In genomic region chr4:48785302-48785701, GRCh38 we compare ENCODE assay signal across 24 cellular contexts. TPM values are rescaled to one million over a fixed set of nuclear protein-coding genes. Genes with fewer than 3 reads are reported as not detected.
DNase-seq lines count a peak whose midpoint lies in the region; ATAC-seq, FAIRE-seq and TF ChIP-seq lines count a peak whose summit lies in the region.
"Had no signal": no experiment of that assay in that cellular context is flagged by ENCODE, and none has a peak within 500 bp of the region (broad histone marks: within the 10 kb centered on the region; RNA-seq: fewer than 3 reads in every experiment).

No MANE protein-coding gene starts in this region.

- ATAC-seq in HepG2, result no peak
- no peak for ATAC-seq in right lobe of liver
- ATAC-seq: A549, GM23338, HCT116 had no signal

- dilution Hi-C loops in mammary epithelial cell (cut with HindIII; ENCODE audit: low sequenced_read_pairs), result no loop called here

- H3K4me1 ChIP-seq in HepG2 (ENCODE audit: insufficient read depth, low read length) (peaks cover 20% of the 10 kb centered on the region), right lobe of liver (no peaks in the 10 kb centered on the region), mammary epithelial cell (ENCODE audit: insufficient read depth, low read length) (peaks cover 9% of the 10 kb centered on the region)
- H3K4me1 ChIP-seq: BE2C had no signal

- H3K9me3 ChIP-seq in HepG2 (ENCODE audit: low read length), result no peaks in the 10 kb centered on the region
- H3K9me3 ChIP-seq in right lobe of liver, result no peaks in the 10 kb centered on the region
- no peaks in the 10 kb centered on the region for H3K9me3 ChIP-seq in mammary epithelial cell (replicated peaks; ENCODE audit: insufficient read depth, low read length)
- H3K9me3 ChIP-seq: A549; BE2C; BLaER1 treated with 17β-estradiol and CSF1 and Interleukin-3, amounts not matched to agents 10 nM and 100 nM had no signal

- no peaks in the 10 kb centered on the region for H3K36me3 ChIP-seq in HepG2 (replicated peaks in 1 of 2; ENCODE audit: control insufficient read depth in 1 of 2, insufficient read depth in 2 of 2, low read length in 2 of 2)
- H3K36me3 ChIP-seq in right lobe of liver, result no peaks in the 10 kb centered on the region
- no peaks in the 10 kb centered on the region for H3K36me3 ChIP-seq in mammary epithelial cell (ENCODE audit: insufficient read depth, low read length)
- H3K36me3 ChIP-seq: BE2C; BLaER1 treated with 17β-estradiol and CSF1 and Interleukin-3, amounts not matched to agents 10 nM and 100 nM had no signal

- TF ChIP-seq POLR2A in HepG2 (IDR thresholded peaks at IDR 0.05; ENCODE audit: insufficient read depth in 1 of 2, low read depth in 2 of 2, low read length in 2 of 2), result no peak
- no peak for TF ChIP-seq POLR2A in right lobe of liver (IDR thresholded peaks at IDR 0.05)

- H3K9ac ChIP-seq in HepG2 (ENCODE audit: insufficient read depth, low read depth, low read length) (no peak overlapping the region), mammary epithelial cell (ENCODE audit: insufficient read depth, low read length) (no peak overlapping the region)
- H3K9ac ChIP-seq: BLaER1 treated with 17β-estradiol and CSF1 and Interleukin-3, amounts not matched to agents 10 nM and 100 nM had no signal

- POLR2A ChIA-PET in HepG2 (lab: Yijun Ruan, JAX), result no interaction called here

- H3K4me3 ChIP-seq in HepG2 (replicated peaks in 1 of 3; ENCODE audit: insufficient read depth in 1 of 3, low read depth in 2 of 3, low read length in 3 of 3) (no peak overlapping the region), right lobe of liver (no peak overlapping the region), mammary epithelial cell (replicated peaks in 1 of 3; ENCODE audit: insufficient read depth in 1 of 3, low read depth in 2 of 3, low read length in 3 of 3) (no peak overlapping the region)
- H3K4me3 ChIP-seq: A549; BLaER1 treated with 17β-estradiol and CSF1 and Interleukin-3, amounts not matched to agents 10 nM and 100 nM; GM23338 had no signal

- no peak overlapping the region for H2AFZ ChIP-seq in HepG2 (ENCODE audit: low read length)
- H2AFZ ChIP-seq in mammary epithelial cell (ENCODE audit: low read depth, low read length), result no peak overlapping the region
- H2AFZ ChIP-seq: GM23338 had no signal

- no peak for TF ChIP-seq RAD21 in HepG2 (CRISPR knock-in tag; IDR thresholded peaks at IDR 0.05)

- BruUV-seq in HepG2 (replicated peaks; lab: Mats Ljungman, UMichigan), result no TSS peak
- no TSS peak for BruUV-seq in mammary epithelial cell (replicated peaks; lab: Mats Ljungman, UMichigan)

- in situ Hi-C loops in HepG2 (cut with HindIII; ENCODE audit: extremely low pct_ligation_motif_present, low pct_unique_long_range_greater_than_20kb) (loop anchor here (25.0 kb wide), 1 partner anchor 198 kb away; no protein-coding TSS in a partner anchor), mammary epithelial cell (cut with MboI; ENCODE audit: low sequenced_read_pairs in 2 of 2) (loop anchor here in 1 of 2 donors (10.0 to 25.0 kb wide), 2 partner anchors 91 to 177 kb away; no protein-coding TSS in a partner anchor)

- no peak overlapping the region for H3K27ac ChIP-seq in HepG2 (ENCODE audit: extremely low read length, insufficient read depth, low read length)
- no peak overlapping the region for H3K27ac ChIP-seq in right lobe of liver
- peak overlapping the region; percentile 38 for H3K27ac ChIP-seq in layer of hippocampus (ENCODE audit: low read depth, low read length)
- peak overlapping the region; percentile 27 for H3K27ac ChIP-seq in substantia nigra (ENCODE audit: low read depth, low read length, poor library complexity, severe bottlenecking)
- no peak overlapping the region for H3K27ac ChIP-seq in mammary epithelial cell (ENCODE audit: insufficient read depth, low read depth, low read length)
- H3K27ac ChIP-seq: A549; BLaER1 treated with 17β-estradiol and CSF1 and Interleukin-3, amounts not matched to agents 10 nM and 100 nM had no signal

- DNase-seq in HepG2 (ENCODE audit: low spot score) (no peak), right lobe of liver (no peak), substantia nigra (lab: John Stamatoyannopoulos, UW) (no peak), COLO668 (lab: John Stamatoyannopoulos, UW; ENCODE audit: unreplicated experiment) (no peak), mammary epithelial cell (no peak)
- DNase-seq: 8988T; ACHN; AML-193; BE2C; Calu3; CD4-positive, alpha-beta T cell; CD8-positive, alpha-beta memory T cell; COR-L47; DMS53; DMS79 treated with DMSO at 0.1 percent for 48 hours; GF-D8; H9 had no signal

- intact Hi-C loops in HepG2 (cut with micrococcal nuclease; ENCODE audit: unreplicated experiment) (loop anchor here (10.0 kb wide), 1 partner anchor 441 kb away; the partner anchor contains the start of gene SLAIN2), right lobe of liver (cut with DNase I) (no loop called here), mammary epithelial cell (cut with micrococcal nuclease) (no loop called here)

- no peak for TF ChIP-seq CTCF in HepG2 (CRISPR knock-in tag; IDR thresholded peaks at IDR 0.05)
- TF ChIP-seq CTCF in right lobe of liver (IDR thresholded peaks at IDR 0.05), result no peak
- TF ChIP-seq CTCF in mammary epithelial cell (conservative IDR thresholded peaks at IDR 0.05 in 1 of 2, IDR thresholded peaks at IDR 0.05 in 1 of 2; ENCODE audit: extremely low read depth in 1 of 2, insufficient read depth in 1 of 2, low read depth in 1 of 2, low read length in 2 of 2), result no peak

- H4K20me1 ChIP-seq in HepG2 (ENCODE audit: insufficient read depth, low read length), result no peaks in the 10 kb centered on the region
- H4K20me1 ChIP-seq in mammary epithelial cell (ENCODE audit: insufficient read depth, low read length), result no peaks in the 10 kb centered on the region
- H4K20me1 ChIP-seq: BLaER1 treated with 17β-estradiol and CSF1 and Interleukin-3, amounts not matched to agents 10 nM and 100 nM had no signal

- TF ChIP-seq EP300 in HepG2 (IDR thresholded peaks at IDR 0.05; ENCODE audit: low read depth in 2 of 2, low read length in 2 of 2) (no peak), HepG2 (CRISPR knock-in tag; IDR thresholded peaks at IDR 0.05; ENCODE audit: borderline replicate concordance) (no peak)

- H3K4me2 ChIP-seq in HepG2 (ENCODE audit: low read depth, low read length) (no peak overlapping the region), mammary epithelial cell (ENCODE audit: insufficient read depth, low read depth, low read length) (no peak overlapping the region)
- H3K4me2 ChIP-seq: A549; BLaER1 treated with 17β-estradiol and CSF1 and Interleukin-3, amounts not matched to agents 10 nM and 100 nM; GM23338 had no signal

- CTCF ChIA-PET in HepG2 (lab: Yijun Ruan, JAX; ENCODE audit: low intra/inter-chr PET ratio, low total read pairs) (no interaction called here), mammary epithelial cell (lab: Charles Lee; ENCODE audit: low non-redundant PET) (no interaction called here)

- H3K79me2 ChIP-seq in HepG2 (ENCODE audit: insufficient read depth, low read length) (no peaks in the 10 kb centered on the region), mammary epithelial cell (ENCODE audit: insufficient read depth, low read length) (no peaks in the 10 kb centered on the region)

- H3K27me3 ChIP-seq in HepG2 (ENCODE audit: control insufficient read depth in 1 of 2, insufficient read depth in 2 of 2, low read length in 2 of 2), result no peaks in the 10 kb centered on the region
- no peaks in the 10 kb centered on the region for H3K27me3 ChIP-seq in right lobe of liver
- no peaks in the 10 kb centered on the region for H3K27me3 ChIP-seq in layer of hippocampus (ENCODE audit: control insufficient read depth, insufficient read depth, low read length)
- H3K27me3 ChIP-seq in mammary epithelial cell (ENCODE audit: insufficient read depth, low read length), result no peaks in the 10 kb centered on the region
- H3K27me3 ChIP-seq: BE2C; BLaER1 treated with 17β-estradiol and CSF1 and Interleukin-3, amounts not matched to agents 10 nM and 100 nM had no signal

- no peak for FAIRE-seq in HepG2 (lab: Jason Lieb, UNC)
- FAIRE-seq: A549, GM12891, GM18507 had no signal

RNA-seq across cellular contexts. Expression of gene FRYL, which starts 5.2 kb away (rescaled TPM):
- total RNA-seq in HepG2 (2016; rRNA removed; fragmentation: Illumina TruSeq; extraction: Trizol) (19.6 and 28.4 TPM in 2 replicates), right lobe of liver (10 to 100 TPM; 15.9 to 27.2 (median 23.3) TPM), mammary epithelial cell (10 to 100 TPM; 74.7 to 75.7 TPM)
- total RNA-seq in HepG2 (2016; cell fraction: cytosol; rRNA removed; fragmentation: Illumina TruSeq; extraction: Trizol; ENCODE audit: low read depth), result 4.5 and 6.9 TPM in 2 replicates
- 20.0 and 28.7 TPM in 2 replicates for total RNA-seq in HepG2 (2016; cell fraction: insoluble cytoplasmic fraction; rRNA removed; fragmentation: Illumina TruSeq; extraction: Trizol)
- total RNA-seq in HepG2 (2016; cell fraction: membrane; rRNA removed; fragmentation: Illumina TruSeq; extraction: Trizol), result 5.6 and 7.2 TPM in 2 replicates
- total RNA-seq in HepG2 (2016; cell fraction: nucleus; rRNA removed; fragmentation: Illumina TruSeq; extraction: Trizol), result 57.5 and 66.0 TPM in 2 replicates
- polyA plus RNA-seq in HepG2 (2011; rRNA removed) (7.8 and 9.7 TPM in 2 replicates), mammary epithelial cell (21.1 TPM)
- 2.5 and 4.4 TPM in 2 replicates for polyA plus RNA-seq in HepG2 (2011; cell fraction: cytosol; rRNA removed)
- polyA plus RNA-seq in HepG2 (2011; cell fraction: nucleus; rRNA removed), result 12.2 and 12.3 TPM in 2 replicates
- polyA plus RNA-seq in HepG2 (2012), result 7.0 and 7.6 TPM in 2 replicates
- polyA plus RNA-seq in HepG2 (2016; cell fraction: cytosol; fragmentation: Illumina TruSeq; extraction: Trizol; ENCODE audit: low read depth), result 0.57 and 0.58 TPM in 2 replicates
- 9.9 and 12.5 TPM in 2 replicates for polyA plus RNA-seq in HepG2 (2016; cell fraction: insoluble cytoplasmic fraction; fragmentation: Illumina TruSeq; extraction: Trizol; ENCODE audit: low read depth)
- 1.2 and 1.7 TPM in 2 replicates for polyA plus RNA-seq in HepG2 (2016; cell fraction: membrane; fragmentation: Illumina TruSeq; extraction: Trizol; ENCODE audit: low read depth)
- polyA plus RNA-seq in HepG2 (2016; cell fraction: nucleus; fragmentation: Illumina TruSeq; extraction: Trizol; ENCODE audit: insufficient read depth, low read depth), result 21.6 and 24.9 TPM in 2 replicates
- 27.4 and 29.3 TPM in 2 replicates for polyA minus RNA-seq in HepG2 (2011; rRNA and poly(A)+ RNA removed; ENCODE audit: low replicate concordance)
- polyA minus RNA-seq in HepG2 (2011; cell fraction: cytosol; rRNA and poly(A)+ RNA removed), result 12.0 and 18.5 TPM in 2 replicates
- 177 and 185 TPM in 2 replicates for polyA minus RNA-seq in HepG2 (2011; cell fraction: nucleus; rRNA and poly(A)+ RNA removed)
- 188 TPM for polyA minus RNA-seq in mammary epithelial cell

RNA-seq across cellular contexts. Expression of gene OCIAD1, which starts 45.6 kb away (rescaled TPM):
- 52.6 and 74.9 TPM in 2 replicates for total RNA-seq in HepG2 (2016; rRNA removed; fragmentation: Illumina TruSeq; extraction: Trizol)
- 22.4 and 26.4 TPM in 2 replicates for total RNA-seq in HepG2 (2016; cell fraction: cytosol; rRNA removed; fragmentation: Illumina TruSeq; extraction: Trizol; ENCODE audit: low read depth)
- total RNA-seq in HepG2 (2016; cell fraction: insoluble cytoplasmic fraction; rRNA removed; fragmentation: Illumina TruSeq; extraction: Trizol), result 55.4 and 78.1 TPM in 2 replicates
- total RNA-seq in HepG2 (2016; cell fraction: membrane; rRNA removed; fragmentation: Illumina TruSeq; extraction: Trizol), result 29.7 and 31.7 TPM in 2 replicates
- 69.1 and 73.3 TPM in 2 replicates for total RNA-seq in HepG2 (2016; cell fraction: nucleus; rRNA removed; fragmentation: Illumina TruSeq; extraction: Trizol)
- polyA plus RNA-seq in HepG2 (2011; rRNA removed), result 59.7 and 67.3 TPM in 2 replicates
- 37.3 and 45.5 TPM in 2 replicates for polyA plus RNA-seq in HepG2 (2011; cell fraction: cytosol; rRNA removed)
- polyA plus RNA-seq in HepG2 (2011; cell fraction: nucleus; rRNA removed), result 23.3 and 29.6 TPM in 2 replicates
- polyA plus RNA-seq in HepG2 (2012), result 65.2 and 70.0 TPM in 2 replicates
- 15.0 and 17.6 TPM in 2 replicates for polyA plus RNA-seq in HepG2 (2016; cell fraction: cytosol; fragmentation: Illumina TruSeq; extraction: Trizol; ENCODE audit: low read depth)
- polyA plus RNA-seq in HepG2 (2016; cell fraction: insoluble cytoplasmic fraction; fragmentation: Illumina TruSeq; extraction: Trizol; ENCODE audit: low read depth), result 53.6 and 60.2 TPM in 2 replicates
- polyA plus RNA-seq in HepG2 (2016; cell fraction: membrane; fragmentation: Illumina TruSeq; extraction: Trizol; ENCODE audit: low read depth), result 23.3 and 25.0 TPM in 2 replicates
- polyA plus RNA-seq in HepG2 (2016; cell fraction: nucleus; fragmentation: Illumina TruSeq; extraction: Trizol; ENCODE audit: insufficient read depth, low read depth), result 116 and 122 TPM in 2 replicates
- 43.1 and 49.6 TPM in 2 replicates for polyA minus RNA-seq in HepG2 (2011; rRNA and poly(A)+ RNA removed; ENCODE audit: low replicate concordance)
- 32.1 and 36.1 TPM in 2 replicates for polyA minus RNA-seq in HepG2 (2011; cell fraction: cytosol; rRNA and poly(A)+ RNA removed)
- 57.4 and 68.6 TPM in 2 replicates for polyA minus RNA-seq in HepG2 (2011; cell fraction: nucleus; rRNA and poly(A)+ RNA removed)
- 100 to 1,000 TPM in 5 of 6 experiments, 10 to 100 TPM in 1; 94.8 to 120 (median 108) TPM for total RNA-seq in right lobe of liver
- total RNA-seq in mammary epithelial cell, result 100 to 1,000 TPM in 1 of 2 donors, 10 to 100 TPM in 1; 85.5 to 125 TPM
- 102 TPM for polyA plus RNA-seq in mammary epithelial cell
- polyA minus RNA-seq in mammary epithelial cell, result 55.2 TPM

Comparison
In these comparisons a context has a peak if more than half of its experiments do, and no peak if none do; other contexts are left out.
1. H3K27ac ChIP-seq: peak in layer of hippocampus (single experiment) and substantia nigra (single experiment); none in HepG2 (single experiment), right lobe of liver (0 of 3) and mammary epithelial cell (single experiment).